Comparison of ENCODE assay signal across 8 cellular contexts in genomic region chr2:109129356-109129920, GRCh38. TPM values are rescaled to one million over a fixed set of nuclear protein-coding genes. Genes with fewer than 3 reads are reported as not detected.
DNase-seq lines count a peak whose midpoint lies in the region; ATAC-seq and TF ChIP-seq lines count a peak whose summit lies in the region.

No MANE protein-coding gene starts in this region.

- H3K9me3 ChIP-seq in mononuclear cell (ENCODE audit: low read depth, low read length): no peaks in the 10 kb centered on the region
- H3K9me3 ChIP-seq in tibial nerve: no peaks in the 10 kb centered on the region

- in situ Hi-C loops in ACHN (cut with HindIII; ENCODE audit: low pct_ligation_motif_present, low pct_unique_long_range_greater_than_20kb, low sequenced_read_pairs): no loop called here

- H3K4me1 ChIP-seq in mononuclear cell (ENCODE audit: insufficient read depth, low read length) (peaks cover 30% of the 10 kb centered on the region), tibial nerve (peaks cover 0 to 43% (median 0%) of the 10 kb centered on the region in 4 donors)

- ATAC-seq in GM21737 (IDR thresholded peaks at IDR 0.05; ENCODE audit: unreplicated experiment): peak; percentile 37

- peak overlapping the region; percentile 56; the same call in 1 of the 2 replicates for H3K27ac ChIP-seq in VCaP
- H3K27ac ChIP-seq in tibial nerve: peak overlapping the region in 2 of 4 donors; percentile 48 to 73

- H3K27me3 ChIP-seq in mononuclear cell (ENCODE audit: insufficient read depth, low read length) (peaks cover 40% of the 10 kb centered on the region), tibial nerve (peaks cover 0 to 7% of the 10 kb centered on the region in 2 donors)

- H3K27me3 Mint-ChIP-seq in endothelial cell (ENCODE audit: unreplicated experiment): peaks cover 7% of the 10 kb centered on the region

- WGBS in tibial nerve, 2 donors: 0 to 1% methylated on average over 10 to 52 of the region's 70 CpGs

- H3K36me3 Mint-ChIP-seq in endothelial cell (ENCODE audit: low read depth, unreplicated experiment): peaks cover 4% of the 10 kb centered on the region

- no peak for TF ChIP-seq POLR2A in tibial nerve (IDR thresholded peaks at IDR 0.05)

- TF ChIP-seq EP300 in tibial nerve (IDR thresholded peaks at IDR 0.05): no peak

- H3K4me3 ChIP-seq in mononuclear cell (ENCODE audit: low read length) (peak overlapping the region; percentile 45), tibial nerve (peak overlapping the region; percentile 44 to 65 (median 56))

- peak overlapping the region; percentile 81 for H3K4me3 Mint-ChIP-seq in endothelial cell (ENCODE audit: unreplicated experiment)

- TF ChIP-seq CTCF in VCaP (conservative IDR thresholded peaks at IDR 0.05): no peak
- TF ChIP-seq CTCF in endothelial cell (IDR thresholded peaks at IDR 0.05; ENCODE audit: unreplicated experiment): no peak
- TF ChIP-seq CTCF in tibial nerve (IDR thresholded peaks at IDR 0.05): peak in 1 of 5 experiments; percentile 8

- no peak overlapping the region for H3K27ac Mint-ChIP-seq in endothelial cell (ENCODE audit: unreplicated experiment)

- H3K9me3 Mint-ChIP-seq in endothelial cell (ENCODE audit: unreplicated experiment): no peaks in the 10 kb centered on the region

- no peaks in the 10 kb centered on the region for H3K36me3 ChIP-seq in tibial nerve

- DNase-seq in ACHN: peak; percentile 15
- peak; percentile 50 for DNase-seq in endothelial cell (ENCODE audit: low spot score)
- DNase-seq in tibial nerve (ENCODE audit: low spot score in 2 of 2): peak in 1 of 2 donors; percentile 23
- DNase-seq in NCI-H2196 treated with DMSO at 0.1 percent for 48 hours (lab: John Stamatoyannopoulos, UW; ENCODE audit: unreplicated experiment): no peak
- no peak for DNase-seq in NAMALWA (ENCODE audit: low spot score)

- peaks cover 11% of the 10 kb centered on the region for H3K4me1 Mint-ChIP-seq in endothelial cell (ENCODE audit: unreplicated experiment)

RNA-seq across cellular contexts. Expression of gene SH3RF3, which starts 0.4 kb away (rescaled TPM):
- total RNA-seq in endothelial cell (ENCODE audit: unreplicated experiment) (12.8 TPM), mononuclear cell (2.2 TPM), tibial nerve (10 to 100 TPM in 2 of 4 donors, 1 to 10 TPM in 2; 6.9 to 18.0 (median 11.4) TPM)

Comparison
In these comparisons a context has a peak if more than half of its experiments do, and no peak if none do; other contexts are left out.
1. DNase-seq: peak in ACHN (single experiment) and endothelial cell (single experiment); none in NCI-H2196 treated with DMSO at 0.1 percent for 48 hours (single experiment) and NAMALWA (single experiment).